In the genomic region with DNA sequence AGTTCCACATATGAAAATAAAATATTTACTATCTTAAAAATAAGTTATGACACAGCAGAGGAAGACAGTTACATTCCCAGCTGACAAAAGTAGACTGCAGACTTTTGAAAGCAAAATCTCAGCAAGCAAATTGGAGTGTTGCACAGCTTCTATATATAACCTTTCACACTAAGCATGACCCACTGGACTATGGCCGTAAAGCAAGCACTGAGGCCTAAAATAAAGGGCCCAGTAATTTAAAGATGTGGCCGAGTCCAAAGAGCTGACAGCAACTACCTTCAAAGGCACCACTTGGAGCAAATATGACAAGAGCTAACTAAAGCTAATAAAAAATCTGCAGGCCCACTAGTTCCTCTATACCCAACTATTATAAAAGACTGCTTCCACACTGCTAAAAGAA, we compare ENCODE assay signal across 21 cellular contexts. TPM values are rescaled to one million over a fixed set of nuclear protein-coding genes. Genes with fewer than 3 reads are reported as not detected.
A peak's percentile ranks its signal among the peaks of the same experiment; 100 is the strongest.
DNase-seq lines count a peak whose midpoint lies in the region; ATAC-seq and TF ChIP-seq lines count a peak whose summit lies in the region.
"Had no signal": no experiment of that assay in that cellular context is flagged by ENCODE, and none has a peak within 500 bp of the region (broad histone marks: within the 10 kb centered on the region; RNA-seq: fewer than 3 reads in every experiment).

No MANE protein-coding gene starts in this region.

- no peaks in the 10 kb centered on the region for H3K9me3 ChIP-seq in CD8-positive, alpha-beta memory T cell (ENCODE audit: low read length)
- no peaks in the 10 kb centered on the region for H3K9me3 ChIP-seq in OCI-LY3 (ENCODE audit: insufficient read depth, low read length)
- no peaks in the 10 kb centered on the region for H3K9me3 ChIP-seq in right cardiac atrium (ENCODE audit: control insufficient read depth, low read length)
- no peaks in the 10 kb centered on the region for H3K9me3 ChIP-seq in psoas muscle
- no peaks in the 10 kb centered on the region for H3K9me3 ChIP-seq in esophagus squamous epithelium
- H3K9me3 ChIP-seq: body of pancreas, SJCRH30 had no signal

- H4K20me1 ChIP-seq in OCI-LY3 (ENCODE audit: insufficient read depth, low read length) = peaks cover 93% of the 10 kb centered on the region

- no peak overlapping the region for H3K9ac ChIP-seq in OCI-LY3 (ENCODE audit: low read length)

- POLR2A ChIA-PET in CD8-positive, alpha-beta memory T cell (lab: Charles Lee) = interaction anchor here (0.9 kb wide), 1 partner anchor 8 kb away, joined by 4 read pairs; no protein-coding TSS in a partner anchor

- peaks cover 4% of the 10 kb centered on the region for H3K36me3 ChIP-seq in CD8-positive, alpha-beta memory T cell (ENCODE audit: insufficient read depth, low read length)
- H3K36me3 ChIP-seq in OCI-LY3 (replicated peaks; ENCODE audit: low read depth, low read length) = peaks cover 21% of the 10 kb centered on the region
- peaks cover 3 to 5% of the 10 kb centered on the region in 2 donors for H3K36me3 ChIP-seq in psoas muscle (ENCODE audit: insufficient read depth in 1 of 2, low read depth in 1 of 2)
- peaks cover 0 to 21% (median 10%) of the 10 kb centered on the region in 3 donors for H3K36me3 ChIP-seq in esophagus squamous epithelium

- H3K27me3 ChIP-seq in CD8-positive, alpha-beta memory T cell (ENCODE audit: insufficient read depth, low read length, poor library complexity, severe bottlenecking) = no peaks in the 10 kb centered on the region
- H3K27me3 ChIP-seq in OCI-LY3 (ENCODE audit: low read depth, low read length) (no peaks in the 10 kb centered on the region), right cardiac atrium (ENCODE audit: control insufficient read depth, insufficient read depth) (no peaks in the 10 kb centered on the region), psoas muscle (ENCODE audit: insufficient read depth in 3 of 3, low read length in 2 of 3) (no peaks in the 10 kb centered on the region), esophagus squamous epithelium (no peaks in the 10 kb centered on the region)
- H3K27me3 ChIP-seq: body of pancreas, SJCRH30 had no signal

- H3K27me3 Mint-ChIP-seq in CD8-positive, alpha-beta memory T cell = no peaks in the 10 kb centered on the region
- H3K27me3 Mint-ChIP-seq: activated CD8-positive, alpha-beta T cell treated with anti-CD3 and anti-CD28 coated beads for 36 hours; activated naive CD4-positive, alpha-beta T cell treated with anti-CD3 and anti-CD28 coated beads, Interleukin-2, amount 50 U/mL, for 24 hours; activated T-cell treated with anti-CD3 and anti-CD28 coated beads, Interleukin-2, amount 50 U/mL, for 24 hours had no signal

- peaks cover 100% of the 10 kb centered on the region for H3K79me2 ChIP-seq in OCI-LY3 (ENCODE audit: low read length)

- H3K4me3 Mint-ChIP-seq in CD8-positive, alpha-beta memory T cell = peak overlapping the region in 4 of 7 donors; percentile 10 to 28 (median 18)
- H3K4me3 Mint-ChIP-seq: activated CD8-positive, alpha-beta T cell treated with anti-CD3 and anti-CD28 coated beads for 36 hours; WTC11 had no signal

- intact Hi-C loops in right cardiac atrium (cut with DNase I) (no loop called here), psoas muscle (cut with DNase I) (no loop called here), esophagus squamous epithelium (cut with DNase I) (no loop called here)

- no peak for DNase-seq in CD8-positive, alpha-beta memory T cell
- no peak for DNase-seq in right cardiac atrium
- no peak for DNase-seq in psoas muscle
- DNase-seq in HuH-7.5 (ENCODE audit: low spot score) = no peak
- no peak for DNase-seq in SIG-M5 treated with dmso at 0.1 percent for 504 hours (lab: John Stamatoyannopoulos, UW; ENCODE audit: unreplicated experiment)
- no peak for DNase-seq in esophagus squamous epithelium (lab: John Stamatoyannopoulos, UW)
- no peak for DNase-seq in NCI-H2196 treated with DMSO at 0.1 percent for 48 hours (lab: John Stamatoyannopoulos, UW; ENCODE audit: unreplicated experiment)
- DNase-seq: activated CD8-positive, alpha-beta T cell treated with anti-CD3 and anti-CD28 coated beads for 36 hours; activated T-cell treated with anti-CD3 and anti-CD28 coated beads, Interleukin-2, amount 50 U/mL, for 24 hours; body of pancreas; dermis blood vessel endothelial cell; IMR-90; mesendoderm; NCI-H187 treated with DMSO at 0.1 percent for 48 hours; NCI-H446; retina; SJCRH30; stimulated activated CD4-positive, alpha-beta T cell treated with anti-CD3 and anti-CD28 coated beads, Interleukin-1b, Interleukin-23, amount 100 ng/mL, for 48 hours had no signal

- no peak overlapping the region for H3K4me3 ChIP-seq in CD8-positive, alpha-beta memory T cell (ENCODE audit: low read length)
- no peak overlapping the region for H3K4me3 ChIP-seq in OCI-LY3 (ENCODE audit: low read length)
- no peak overlapping the region for H3K4me3 ChIP-seq in right cardiac atrium (ENCODE audit: low read length)
- peak overlapping the region; percentile 12 for H3K4me3 ChIP-seq in psoas muscle
- H3K4me3 ChIP-seq in esophagus squamous epithelium = no peak overlapping the region
- H3K4me3 ChIP-seq: body of pancreas, SJCRH30 had no signal

- WGBS in right cardiac atrium = 40% methylated on average over 2 of the region's 2 CpGs
- WGBS in psoas muscle, 3 donors = 18 to 31% (median 20%) methylated on average over 2 of the region's 2 CpGs
- 55 to 65% methylated on average over 2 of the region's 2 CpGs for WGBS in esophagus squamous epithelium, 2 donors

- peak overlapping the region in 5 of 8 donors; percentile 29 to 66 (median 47) for H3K27ac Mint-ChIP-seq in CD8-positive, alpha-beta memory T cell
- H3K27ac Mint-ChIP-seq: activated CD8-positive, alpha-beta T cell treated with anti-CD3 and anti-CD28 coated beads for 36 hours; WTC11 had no signal

- H3K36me3 Mint-ChIP-seq in CD8-positive, alpha-beta memory T cell = peaks cover 0 to 25% (median 10%) of the 10 kb centered on the region in 3 donors

- TF ChIP-seq CTCF in OCI-LY3 (IDR thresholded peaks at IDR 0.05; ENCODE audit: low read depth, low read length) (no peak), psoas muscle (IDR thresholded peaks at IDR 0.05) (no peak), esophagus squamous epithelium (IDR thresholded peaks at IDR 0.05) (no peak)

- no peak overlapping the region for H3K27ac ChIP-seq in CD8-positive, alpha-beta memory T cell (ENCODE audit: low read depth, low read length)
- H3K27ac ChIP-seq in OCI-LY3 (ENCODE audit: low read length) = no peak overlapping the region; the same call in 1 of the 2 replicates
- H3K27ac ChIP-seq in right cardiac atrium (ENCODE audit: low read length) = peak overlapping the region; percentile 10
- H3K27ac ChIP-seq in psoas muscle = peak overlapping the region; percentile 70
- no peak overlapping the region for H3K27ac ChIP-seq in esophagus squamous epithelium
- H3K27ac ChIP-seq: body of pancreas, SJCRH30 had no signal

- CTCF ChIA-PET in CD8-positive, alpha-beta memory T cell (lab: Charles Lee) = interaction anchor here (0.9 kb wide), 1 partner anchor 66 kb away, joined by 3 read pairs; no protein-coding TSS in a partner anchor

- no peak overlapping the region for H2AFZ ChIP-seq in OCI-LY3 (ENCODE audit: low read depth, low read length)

- 0 out of 2 replicates have a peak overlapping the region, but pooled peaks have one; percentile 9 for H3K4me2 ChIP-seq in OCI-LY3 (ENCODE audit: low read length)

- TF ChIP-seq POLR2A in esophagus squamous epithelium (IDR thresholded peaks at IDR 0.05) = no peak

- peaks cover 50% of the 10 kb centered on the region for H3K4me1 ChIP-seq in CD8-positive, alpha-beta memory T cell (ENCODE audit: insufficient read depth, low read length)
- peaks cover 50% of the 10 kb centered on the region for H3K4me1 ChIP-seq in OCI-LY3 (ENCODE audit: low read length)
- peaks cover 5% of the 10 kb centered on the region for H3K4me1 ChIP-seq in right cardiac atrium (ENCODE audit: control insufficient read depth, insufficient read depth, low read length)
- peaks cover 54% of the 10 kb centered on the region for H3K4me1 ChIP-seq in psoas muscle
- peaks cover 4 to 71% (median 19%) of the 10 kb centered on the region in 3 donors for H3K4me1 ChIP-seq in esophagus squamous epithelium
- H3K4me1 ChIP-seq: SJCRH30 had no signal

- ATAC-seq in right cardiac atrium = no peak
- ATAC-seq in psoas muscle = peak; percentile 83 to 96 (median 94)
- ATAC-seq: activated CD8-positive, alpha-beta T cell treated with anti-CD3 and anti-CD28 coated beads for 36 hours; body of pancreas; WTC11 had no signal

- peaks cover 71 to 88% (median 84%) of the 10 kb centered on the region in 3 donors for H3K4me1 Mint-ChIP-seq in CD8-positive, alpha-beta memory T cell

- H3K9me3 Mint-ChIP-seq in CD8-positive, alpha-beta memory T cell = no peaks in the 10 kb centered on the region
- H3K9me3 Mint-ChIP-seq: activated naive CD4-positive, alpha-beta T cell treated with anti-CD3 and anti-CD28 coated beads, Interleukin-2, amount 50 U/mL, for 24 hours; activated T-cell treated with anti-CD3 and anti-CD28 coated beads, Interleukin-2, amount 50 U/mL, for 24 hours; WTC11 had no signal

RNA-seq across cellular contexts. Expression of a gene that starts 6.5 kb away (rescaled TPM):
- 100 to 1,000 TPM; 311 to 319 TPM for total RNA-seq in CD8-positive, alpha-beta memory T cell
- polyA plus RNA-seq in CD8-positive, alpha-beta memory T cell = 171 TPM
- 100 to 1,000 TPM in 3 of 4 donors, 10 to 100 TPM in 1; 97.7 to 111 (median 105) TPM for total RNA-seq in right cardiac atrium
- 47.5 TPM for polyA plus RNA-seq in right cardiac atrium
- 100 to 1,000 TPM; 115 to 152 (median 118) TPM for total RNA-seq in psoas muscle
- 100 to 1,000 TPM in 2 of 3 donors, 10 to 100 TPM in 1; 79.6 to 121 (median 107) TPM for polyA plus RNA-seq in psoas muscle
- 100 to 1,000 TPM; 153 to 299 (median 257) TPM for total RNA-seq in esophagus squamous epithelium

Comparison
In these comparisons a context has a peak if more than half of its experiments do, and no peak if none do; other contexts are left out.
1. H3K27ac ChIP-seq: peak in right cardiac atrium (single experiment) and psoas muscle (single experiment); none in CD8-positive, alpha-beta memory T cell (single experiment), OCI-LY3 (single experiment) and esophagus squamous epithelium (0 of 4).
2. ATAC-seq: peak in psoas muscle (4 of 4); none in right cardiac atrium (0 of 2).